ENCODE assay signal across 7 cellular contexts in genomic region chr3:104715972-104716371, GRCh38.
"Had no signal": no experiment of that assay in that cellular context is flagged by ENCODE, and none has a peak within 500 bp of the region (broad histone marks: within the 10 kb centered on the region; RNA-seq: fewer than 3 reads in every experiment).

No MANE protein-coding gene starts in this region.

- H3K4me1 Mint-ChIP-seq: GM23338 had no signal

- H3K4me2 ChIP-seq: GM23338 had no signal

- H3K4me3 ChIP-seq: GM23338, HAP-1, K562 had no signal

- H3K4me3 Mint-ChIP-seq: GM23338, HFFc6 had no signal

- H3K36me3 ChIP-seq: HAP-1 had no signal

- DNase-seq: HFFc6, IMR-90, KG1 had no signal

- ATAC-seq: GM23338, HCT116, K562 had no signal

- H3K27ac Mint-ChIP-seq: GM23338, HFFc6 had no signal

- H3K9me3 ChIP-seq: HAP-1 had no signal

- H3K9me3 Mint-ChIP-seq: GM23338, HFFc6 had no signal

- H3K4me1 ChIP-seq: HAP-1 had no signal
